ENCODE assay signal across 10 cellular contexts in genomic region chr1:226485192-226485591, GRCh38.
"Had no signal": no experiment of that assay in that cellular context is flagged by ENCODE, and none has a peak within 500 bp of the region (broad histone marks: within the 10 kb centered on the region; RNA-seq: fewer than 3 reads in every experiment).

No MANE protein-coding gene starts in this region.

- DNase-seq: activated naive CD4-positive, alpha-beta T cell treated with anti-CD3 and anti-CD28 coated beads, Interleukin-2, amount 50 U/mL, for 16 hours; activated T-cell treated with anti-CD3 and anti-CD28 coated beads, Interleukin-2, amount 50 U/mL, for 1 hour; immature natural killer cell; pancreas; retina; tibial artery had no signal

- H3K9me3 ChIP-seq: esophagus muscularis mucosa, pancreas, tibial artery, vagina had no signal

- H3K36me3 ChIP-seq: esophagus muscularis mucosa, pancreas, tibial artery, vagina had no signal

- H3K4me2 ChIP-seq: smooth muscle cell had no signal

- H3K4me1 ChIP-seq: esophagus muscularis mucosa, pancreas, tibial artery, vagina had no signal

- ATAC-seq: pancreas had no signal

- H3K4me3 ChIP-seq: dorsolateral prefrontal cortex, esophagus muscularis mucosa, pancreas, smooth muscle cell, tibial artery, vagina had no signal

- H3K27me3 ChIP-seq: pancreas, vagina had no signal

- H3K27ac ChIP-seq: dorsolateral prefrontal cortex, esophagus muscularis mucosa, pancreas, tibial artery, vagina had no signal
